ENCODE assay signal across 13 cellular contexts in the genomic region with DNA sequence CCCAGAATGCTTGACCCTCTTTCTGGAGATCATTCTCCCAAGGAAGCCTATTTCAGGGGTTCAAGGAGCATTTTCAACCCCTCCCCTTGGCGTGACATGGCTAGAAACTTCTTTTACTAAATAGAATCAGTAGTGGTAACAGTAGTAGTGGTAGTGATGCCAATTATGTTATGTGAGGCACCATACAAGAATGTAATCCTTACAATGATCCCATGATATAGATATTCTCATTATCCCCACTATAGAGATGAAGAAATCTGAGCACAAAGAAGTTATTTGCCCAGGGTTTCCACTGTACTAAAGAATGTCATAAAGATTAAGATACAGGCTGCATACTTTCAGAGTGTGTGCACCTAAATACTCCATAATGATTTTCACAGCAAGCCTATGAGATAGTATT.
A peak's percentile ranks its signal among the peaks of the same experiment; 100 is the strongest.
DNase-seq lines count a peak whose midpoint lies in the region; ATAC-seq and TF ChIP-seq lines count a peak whose summit lies in the region.
"Had no signal": no experiment of that assay in that cellular context is flagged by ENCODE, and none has a peak within 500 bp of the region (broad histone marks: within the 10 kb centered on the region; RNA-seq: fewer than 3 reads in every experiment).

No MANE protein-coding gene starts in this region.

- DNase-seq in COLO829 (ENCODE audit: low spot score) (peak; percentile 16), RWPE2 (ENCODE audit: low spot score) (no peak), foreskin melanocyte (peak; percentile 14), PC-9 (no peak), Right ventricle myocardium superior (no peak)
- no peak for DNase-seq in activated naive CD8-positive, alpha-beta T cell treated with anti-CD3 and anti-CD28 coated beads for 36 hours
- DNase-seq: ACHN; CD4-positive, alpha-beta memory T cell; COR-L47; GF-D8 had no signal

- no TSS peak for BruUV-seq in PC-9 (replicated peaks; lab: Mats Ljungman, UMichigan)

- H3K9me2 ChIP-seq in PC-9 (ENCODE audit: insufficient read depth), result no peaks in the 10 kb centered on the region

- H3K4me3 Mint-ChIP-seq in activated naive CD8-positive, alpha-beta T cell treated with anti-CD3 and anti-CD28 coated beads for 36 hours, result no peak overlapping the region
- H3K4me3 Mint-ChIP-seq: CD4-positive, alpha-beta memory T cell had no signal

- H4K20me1 ChIP-seq in PC-9 (ENCODE audit: insufficient read depth), result no peaks in the 10 kb centered on the region

- H3K9me3 ChIP-seq in RWPE2 (ENCODE audit: severe bottlenecking), result no peaks in the 10 kb centered on the region
- H3K9me3 ChIP-seq in PC-9 (ENCODE audit: insufficient read depth, low read depth), result no peaks in the 10 kb centered on the region

- no peaks in the 10 kb centered on the region for H3K36me3 Mint-ChIP-seq in activated naive CD8-positive, alpha-beta T cell treated with anti-CD3 and anti-CD28 coated beads for 36 hours
- H3K36me3 Mint-ChIP-seq: CD4-positive, alpha-beta memory T cell had no signal

- no peaks in the 10 kb centered on the region for H3K9me3 Mint-ChIP-seq in activated naive CD8-positive, alpha-beta T cell treated with anti-CD3 and anti-CD28 coated beads for 36 hours
- H3K9me3 Mint-ChIP-seq: CD4-positive, alpha-beta memory T cell had no signal

- ATAC-seq in RWPE2 (ENCODE audit: low read depth), result peak; percentile 49; the same call in 1 of the 3 replicates
- ATAC-seq in HG03571 (IDR thresholded peaks at IDR 0.05; ENCODE audit: unreplicated experiment), result no peak
- ATAC-seq in Right ventricle myocardium superior (ENCODE audit: poor library complexity), result no peak

- CTCF ChIA-PET in PC-9 (lab: Charles Lee), result no interaction called here

- no peak overlapping the region for H2AFZ ChIP-seq in PC-9

- H3K79me2 ChIP-seq in PC-9 (ENCODE audit: low read depth), result no peaks in the 10 kb centered on the region

- H3K4me3 ChIP-seq in RWPE2 (ENCODE audit: severe bottlenecking) (no peak overlapping the region), PC-9 (no peak overlapping the region)
- H3K4me3 ChIP-seq: K562 had no signal

- H3K27me3 ChIP-seq in RWPE2 (ENCODE audit: insufficient read depth, poor library complexity, severe bottlenecking) (no peaks in the 10 kb centered on the region), PC-9 (ENCODE audit: insufficient read depth, low read depth) (peaks cover 9% of the 10 kb centered on the region)

- H3K4me1 ChIP-seq in RWPE2 (ENCODE audit: insufficient read depth, poor library complexity, severe bottlenecking), result no peaks in the 10 kb centered on the region
- no peaks in the 10 kb centered on the region for H3K4me1 ChIP-seq in PC-9 (replicated peaks; ENCODE audit: insufficient read depth)

- H3K27ac Mint-ChIP-seq in activated naive CD8-positive, alpha-beta T cell treated with anti-CD3 and anti-CD28 coated beads for 36 hours, result no peak overlapping the region
- H3K27ac Mint-ChIP-seq: CD4-positive, alpha-beta memory T cell had no signal

- H3K36me3 ChIP-seq in RWPE2 (ENCODE audit: low read depth) (no peaks in the 10 kb centered on the region), PC-9 (ENCODE audit: low read depth) (no peaks in the 10 kb centered on the region)

- peak; percentile 4 for TF ChIP-seq CTCF in RWPE2 (IDR thresholded peaks at IDR 0.05; ENCODE audit: poor library complexity, severe bottlenecking)
- TF ChIP-seq CTCF in PC-9 (conservative IDR thresholded peaks at IDR 0.05), result no peak

- no peaks in the 10 kb centered on the region for H3K4me1 Mint-ChIP-seq in activated naive CD8-positive, alpha-beta T cell treated with anti-CD3 and anti-CD28 coated beads for 36 hours
- H3K4me1 Mint-ChIP-seq: CD4-positive, alpha-beta memory T cell had no signal

- H3K27me3 Mint-ChIP-seq in activated naive CD8-positive, alpha-beta T cell treated with anti-CD3 and anti-CD28 coated beads for 36 hours, result peaks cover 7% of the 10 kb centered on the region

- intact Hi-C loops in PC-9 (cut with micrococcal nuclease; ENCODE audit: unreplicated experiment), result no loop called here
- intact Hi-C loops in Right ventricle myocardium superior (cut with DNase I), result no loop called here

- H3K27ac ChIP-seq in RWPE2 (ENCODE audit: poor library complexity, severe bottlenecking) (no peak overlapping the region), PC-9 (no peak overlapping the region)
- H3K27ac ChIP-seq: C4-2B had no signal

- H3K4me2 ChIP-seq in PC-9, result no peak overlapping the region

- POLR2A ChIA-PET in PC-9 (lab: Charles Lee; ENCODE audit: unreplicated experiment), result no interaction called here

- no peaks in the 10 kb centered on the region for H3F3A ChIP-seq in PC-9 (ENCODE audit: insufficient read depth, low read depth)

Comparison
In these comparisons a context has a peak if more than half of its experiments do, and no peak if none do; other contexts are left out.
1. DNase-seq: peak in COLO829 (single experiment) and foreskin melanocyte (single experiment); none in RWPE2 (single experiment), activated naive CD8-positive, alpha-beta T cell treated with anti-CD3 and anti-CD28 coated beads for 36 hours (single experiment), PC-9 (0 of 2) and Right ventricle myocardium superior (single experiment).